6 cellular contexts compared by ENCODE assay signal in the genomic region with DNA sequence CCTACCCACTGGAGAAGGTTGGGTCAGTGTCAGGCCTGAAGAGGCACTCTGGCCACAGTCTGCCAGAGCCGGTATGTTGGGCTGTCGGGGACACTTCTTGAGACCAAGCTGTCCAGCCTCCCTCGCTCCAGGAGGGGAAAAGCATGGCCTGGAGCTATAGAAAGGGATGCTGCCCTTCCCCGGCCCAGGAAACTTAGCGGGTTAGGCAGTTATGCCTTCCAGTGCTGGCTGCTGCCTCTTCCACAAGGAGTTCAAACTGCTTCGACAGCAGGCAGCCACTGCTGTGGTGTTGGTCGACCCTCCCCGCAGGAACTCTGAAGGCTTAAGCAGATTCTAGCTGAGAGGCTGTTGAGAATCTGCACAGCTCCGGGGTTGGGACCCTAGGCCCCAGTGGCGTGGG.
"Had no signal": no experiment of that assay in that cellular context is flagged by ENCODE, and none has a peak within 500 bp of the region (broad histone marks: within the 10 kb centered on the region; RNA-seq: fewer than 3 reads in every experiment).

No MANE protein-coding gene starts in this region.

- H2AFZ ChIP-seq: GM23338 had no signal

- H3K4me1 Mint-ChIP-seq: GM23338, H9, IgD-negative memory B cell had no signal

- H3K27ac Mint-ChIP-seq: GM23338, IgD-negative memory B cell had no signal

- H3K4me3 Mint-ChIP-seq: GM23338, H9, IgD-negative memory B cell had no signal

- H3K27me3 Mint-ChIP-seq: IgD-negative memory B cell had no signal

- H3K4me2 ChIP-seq: GM23338 had no signal

- H3K4me3 ChIP-seq: GM23338 had no signal

- DNase-seq: H9, HCEC 1CT had no signal

- ATAC-seq: GM23338, HepG2 had no signal

- H3K36me3 Mint-ChIP-seq: IgD-negative memory B cell had no signal

- H3K27ac ChIP-seq: HL-60 had no signal
